In genomic region chr1:33641099-33641830, GRCh38 we compare ENCODE assay signal across 9 cellular contexts.
A peak's percentile ranks its signal among the peaks of the same experiment; 100 is the strongest.
DNase-seq lines count a peak whose midpoint lies in the region; ATAC-seq, FAIRE-seq and TF ChIP-seq lines count a peak whose summit lies in the region.
"Had no signal": no experiment of that assay in that cellular context is flagged by ENCODE, and none has a peak within 500 bp of the region (broad histone marks: within the 10 kb centered on the region; RNA-seq: fewer than 3 reads in every experiment).

No MANE protein-coding gene starts in this region.

- H3K27me3 Mint-ChIP-seq in GM23338 (ENCODE audit: insufficient read depth, low read depth, poor library complexity), result peaks cover 2% of the 10 kb centered on the region

- H3K27ac ChIP-seq in GM23338 (ENCODE audit: low read depth) (no peak overlapping the region), SU-DHL-6 (ENCODE audit: low read depth, low read length) (no peak overlapping the region)

- POLR2A ChIA-PET in BJ (lab: Charles Lee), result no interaction called here

- H3K27ac Mint-ChIP-seq in GM23338, result no peak overlapping the region

- H2AFZ ChIP-seq in GM23338 (no peak overlapping the region), SU-DHL-6 (ENCODE audit: low read depth, low read length, severe bottlenecking) (no peak overlapping the region)

- no peak overlapping the region for H3K4me3 ChIP-seq in BJ (ENCODE audit: low read depth, low read length)
- H3K4me3 ChIP-seq in GM23338, result no peak overlapping the region
- H3K4me3 ChIP-seq in SU-DHL-6 (ENCODE audit: insufficient read depth, low read length, poor library complexity, severe bottlenecking), result no peak overlapping the region
- no peak overlapping the region for H3K4me3 ChIP-seq in kidney epithelial cell (ENCODE audit: low read depth, low read length)

- ATAC-seq in GM23338 (peak; percentile 87), HG02884 (IDR thresholded peaks at IDR 0.05; ENCODE audit: unreplicated experiment) (no peak), GM18511 (IDR thresholded peaks at IDR 0.05; ENCODE audit: unreplicated experiment) (no peak)

- no peaks in the 10 kb centered on the region for H3F3A ChIP-seq in GM23338 (replicated peaks; ENCODE audit: low read depth)
- no peaks in the 10 kb centered on the region for H3F3A ChIP-seq in SU-DHL-6 (ENCODE audit: insufficient read depth)

- DNase-seq in BJ (ENCODE audit: low read depth) (no peak), GM23338 (ENCODE audit: low spot score) (peak; percentile 62), kidney epithelial cell (ENCODE audit: low read depth) (no peak), amniotic stem cell (lab: John Stamatoyannopoulos, UW) (no peak), RCC 7860 (ENCODE audit: low spot score) (no peak)
- DNase-seq: aorta had no signal

- no peak for FAIRE-seq in RCC 7860 (lab: Jason Lieb, UNC)

- H3K9me3 Mint-ChIP-seq in GM23338, result no peaks in the 10 kb centered on the region

- H3K36me3 Mint-ChIP-seq in GM23338 (ENCODE audit: low read depth), result peaks cover 25% of the 10 kb centered on the region; the same call in 2 of the 3 replicates

- H3K27me3 ChIP-seq in BJ (ENCODE audit: control insufficient read depth, insufficient read depth, low read length), result no peaks in the 10 kb centered on the region
- H3K27me3 ChIP-seq in GM23338 (ENCODE audit: insufficient read depth), result no peaks in the 10 kb centered on the region
- peaks cover 5% of the 10 kb centered on the region; the same call in 1 of the 2 replicates for H3K27me3 ChIP-seq in SU-DHL-6 (ENCODE audit: low read length)
- H3K27me3 ChIP-seq in kidney epithelial cell (ENCODE audit: control insufficient read depth, insufficient read depth, low read length), result peaks cover 2% of the 10 kb centered on the region

- CTCF ChIA-PET in BJ (lab: Yijun Ruan, JAX), result interaction anchor here (1.3 to 3.0 kb wide), 3 partner anchors 8 to 522 kb away, joined by 4 to 15 read pairs (median 14); no protein-coding TSS in a partner anchor

- H3K9ac ChIP-seq in SU-DHL-6 (ENCODE audit: low read length), result no peak overlapping the region

- H3K9me2 ChIP-seq in GM23338 (ENCODE audit: insufficient read depth), result peaks cover 13% of the 10 kb centered on the region; the same call in 1 of the 2 replicates
- no peaks in the 10 kb centered on the region for H3K9me2 ChIP-seq in SU-DHL-6 (replicated peaks; ENCODE audit: insufficient read depth, low read length)

- peaks cover 11% of the 10 kb centered on the region; the same call in 2 of the 3 replicates for H3K4me1 Mint-ChIP-seq in GM23338

- no peak overlapping the region for H3K4me3 Mint-ChIP-seq in GM23338

- H3K36me3 ChIP-seq in BJ (ENCODE audit: control insufficient read depth, insufficient read depth, low read length), result no peaks in the 10 kb centered on the region
- no peaks in the 10 kb centered on the region for H3K36me3 ChIP-seq in GM23338 (ENCODE audit: insufficient read depth)
- no peaks in the 10 kb centered on the region for H3K36me3 ChIP-seq in SU-DHL-6 (ENCODE audit: low read length)
- no peaks in the 10 kb centered on the region for H3K36me3 ChIP-seq in kidney epithelial cell (ENCODE audit: control insufficient read depth, insufficient read depth, low read length)

- H4K20me1 ChIP-seq in GM23338 (replicated peaks; ENCODE audit: insufficient read depth), result no peaks in the 10 kb centered on the region
- H4K20me1 ChIP-seq in SU-DHL-6 (ENCODE audit: low read depth, low read length), result no peaks in the 10 kb centered on the region

- peaks cover 2% of the 10 kb centered on the region; the same call in 1 of the 2 replicates for H3K4me1 ChIP-seq in GM23338 (ENCODE audit: insufficient read depth)

- H3K79me2 ChIP-seq in GM23338 (replicated peaks; ENCODE audit: insufficient read depth) (no peaks in the 10 kb centered on the region), SU-DHL-6 (ENCODE audit: insufficient read depth, low read length) (no peaks in the 10 kb centered on the region)

- TF ChIP-seq CTCF in BJ (IDR thresholded peaks at IDR 0.05; ENCODE audit: insufficient read depth, low read depth, low read length) (peak; percentile 45), GM23338 (conservative IDR thresholded peaks at IDR 0.05; ENCODE audit: low read depth in 2 of 2) (peak; percentile 66 to 69), SU-DHL-6 (IDR thresholded peaks at IDR 0.05; ENCODE audit: insufficient read depth, low read length, poor library complexity, severe bottlenecking) (peak; percentile 23), kidney epithelial cell (IDR thresholded peaks at IDR 0.05; ENCODE audit: insufficient read depth, low read length, poor library complexity, severe bottlenecking) (peak; percentile 35)

- no peaks in the 10 kb centered on the region for H3K9me3 ChIP-seq in SU-DHL-6 (ENCODE audit: insufficient read depth, low read length)

- H3K4me2 ChIP-seq in GM23338, result no peak overlapping the region
- no peak overlapping the region for H3K4me2 ChIP-seq in SU-DHL-6 (ENCODE audit: low read depth, low read length, poor library complexity, severe bottlenecking)

TF ChIP-seq in GM23338, 12 proteins besides CTCF, POLR2A, EP300 and RAD21 (continues in another document):
- no peak for TF ChIP-seq ZNF331 (CRISPR knock-in tag; IDR thresholded peaks at IDR 0.05; ENCODE audit: low read depth)
- no peak for TF ChIP-seq REST (IDR thresholded peaks at IDR 0.05; ENCODE audit: unreplicated experiment)
- TF ChIP-seq CREB1 (CRISPR knock-in tag; IDR thresholded peaks at IDR 0.05; ENCODE audit: low read depth), result no peak
- TF ChIP-seq ETS1 (IDR thresholded peaks at IDR 0.05), result no peak
- no peak for TF ChIP-seq EZH2phosphoT487 (IDR thresholded peaks at IDR 0.05; ENCODE audit: unreplicated experiment)
- no peak for TF ChIP-seq EZH2 (IDR thresholded peaks at IDR 0.05; ENCODE audit: low read depth, unreplicated experiment)
- TF ChIP-seq ZNF114 (CRISPR knock-in tag; IDR thresholded peaks at IDR 0.05), result no peak
- no peak for TF ChIP-seq JUNB (IDR thresholded peaks at IDR 0.05; ENCODE audit: unreplicated experiment)
